35 cellular contexts compared by ENCODE assay signal in the genomic region with DNA sequence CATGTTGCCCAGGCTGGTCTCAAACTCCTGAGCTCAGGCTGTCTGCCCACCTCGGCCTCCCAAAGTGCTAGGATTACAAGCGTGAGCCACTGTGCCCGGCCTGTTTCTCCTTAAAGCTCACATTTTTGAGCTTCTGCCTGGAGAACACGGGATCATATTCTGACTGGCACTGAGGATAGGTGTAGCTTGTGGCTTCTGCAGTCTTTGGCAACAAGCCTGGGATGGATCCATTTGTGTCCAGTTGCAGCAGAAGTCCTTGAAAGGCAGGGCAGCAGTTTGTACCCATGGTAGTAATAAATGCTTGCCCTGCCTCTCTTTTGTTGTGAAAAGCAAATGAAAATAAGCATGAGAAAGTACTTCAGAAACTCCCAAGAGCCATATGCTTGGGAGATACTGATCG. TPM values are rescaled to one million over a fixed set of nuclear protein-coding genes. Genes with fewer than 3 reads are reported as not detected.
"Had no signal": no experiment of that assay in that cellular context is flagged by ENCODE, and none has a peak within 500 bp of the region (broad histone marks: within the 10 kb centered on the region; RNA-seq: fewer than 3 reads in every experiment).

No MANE protein-coding gene starts in this region.

- H3K9me3 ChIP-seq: ascending aorta, breast epithelium, colonic mucosa had no signal

- H3K4me1 Mint-ChIP-seq: endodermal cell had no signal

- H3K27ac ChIP-seq: ascending aorta, breast epithelium, cardiac muscle cell, colonic mucosa had no signal

- H3K36me3 ChIP-seq: ascending aorta, breast epithelium, cardiac muscle cell, colonic mucosa had no signal

- H3K27ac Mint-ChIP-seq: activated CD4-positive, alpha-beta memory T cell treated with anti-CD3 and anti-CD28 coated beads for 36 hours; activated CD4-positive, alpha-beta T cell treated with anti-CD3 and anti-CD28 coated beads for 36 hours; activated CD4-positive, alpha-beta T cell treated with anti-CD3 and anti-CD28 coated beads, Interleukin-2, amount 10 ng/mL, durations not matched to agents 24 days and 14 days; activated CD8-positive, alpha-beta memory T cell treated with anti-CD3 and anti-CD28 coated beads, Interleukin-2, amount 10 ng/mL, durations not matched to agents 7 days and 5 days; activated CD8-positive, alpha-beta T cell treated with anti-CD3 and anti-CD28 coated beads, Interleukin-2, amount 10 ng/mL, durations not matched to agents 7 days and 5 days; activated naive CD4-positive, alpha-beta T cell treated with anti-CD3 and anti-CD28 coated beads for 36 hours; activated naive CD4-positive, alpha-beta T cell treated with anti-CD3 and anti-CD28 coated beads, Interleukin-2, amount 50 U/mL, for 24 hours; activated naive CD8-positive, alpha-beta T cell treated with anti-CD3 and anti-CD28 coated beads for 36 hours; activated naive CD8-positive, alpha-beta T cell treated with anti-CD3 and anti-CD28 coated beads, Interleukin-2, amount 50 U/mL, for 24 hours; activated T-helper 1 cell treated with anti-CD3 and anti-CD28 coated beads, Interleukin-12 subunit alpha, Interleukin-12 subunit beta, Interleukin-2, Interleukin-4 antibody, amounts not matched to agents 30 ng/mL and 10 ng/mL and 1 ng/mL, durations not matched to agents 14 hours and 24 hours and 36 hours; activated T-helper 2 cell treated with anti-CD3 and anti-CD28 coated beads, Interferon-gamma antibody, Interleukin-2, Interleukin-4, amounts not matched to agents 10 μg/mL and 5 μg/mL and 100 μg/mL, durations not matched to agents 14 hours and 24 hours and 36 hours; endodermal cell; T-helper 17 cell; T-helper 2 cell treated with Interferon-gamma antibody and Interleukin-4, amounts not matched to agents 5 μg/mL and 100 μg/mL, for 36 hours had no signal

- H3K9me3 Mint-ChIP-seq: activated CD4-positive, alpha-beta memory T cell treated with anti-CD3 and anti-CD28 coated beads for 36 hours; activated CD4-positive, alpha-beta T cell treated with anti-CD3 and anti-CD28 coated beads, Interleukin-2, amount 10 ng/mL, durations not matched to agents 24 days and 14 days; activated naive CD4-positive, alpha-beta T cell treated with anti-CD3 and anti-CD28 coated beads for 36 hours; activated naive CD4-positive, alpha-beta T cell treated with anti-CD3 and anti-CD28 coated beads, Interleukin-2, amount 50 U/mL, for 24 hours; activated naive CD8-positive, alpha-beta T cell treated with anti-CD3 and anti-CD28 coated beads for 36 hours; activated naive CD8-positive, alpha-beta T cell treated with anti-CD3 and anti-CD28 coated beads, Interleukin-2, amount 50 U/mL, for 24 hours; activated T-helper 1 cell treated with anti-CD3 and anti-CD28 coated beads, Interleukin-12 subunit alpha, Interleukin-12 subunit beta, Interleukin-2, Interleukin-4 antibody, amounts not matched to agents 30 ng/mL and 10 ng/mL and 1 ng/mL, durations not matched to agents 14 hours and 24 hours and 36 hours; activated T-helper 2 cell treated with anti-CD3 and anti-CD28 coated beads, Interferon-gamma antibody, Interleukin-2, Interleukin-4, amounts not matched to agents 10 μg/mL and 5 μg/mL and 100 μg/mL, durations not matched to agents 14 hours and 24 hours and 36 hours; endodermal cell; T-helper 2 cell treated with Interferon-gamma antibody and Interleukin-4, amounts not matched to agents 5 μg/mL and 100 μg/mL, for 36 hours had no signal

- H3K4me1 ChIP-seq: breast epithelium, colonic mucosa had no signal

- H3K27me3 Mint-ChIP-seq: activated CD4-positive, alpha-beta memory T cell treated with anti-CD3 and anti-CD28 coated beads for 36 hours; activated CD4-positive, alpha-beta T cell treated with anti-CD3 and anti-CD28 coated beads for 36 hours; activated CD8-positive, alpha-beta memory T cell treated with anti-CD3 and anti-CD28 coated beads, Interleukin-2, amount 10 ng/mL, durations not matched to agents 7 days and 5 days; activated naive CD4-positive, alpha-beta T cell treated with anti-CD3 and anti-CD28 coated beads, Interleukin-2, amount 50 U/mL, for 24 hours; activated naive CD8-positive, alpha-beta T cell treated with anti-CD3 and anti-CD28 coated beads for 36 hours; activated naive CD8-positive, alpha-beta T cell treated with anti-CD3 and anti-CD28 coated beads, Interleukin-2, amount 50 U/mL, for 24 hours; T-helper 17 cell had no signal

- H3K4me3 Mint-ChIP-seq: activated CD4-positive, alpha-beta memory T cell treated with anti-CD3 and anti-CD28 coated beads for 36 hours; activated CD4-positive, alpha-beta T cell treated with anti-CD3 and anti-CD28 coated beads for 36 hours; activated CD4-positive, alpha-beta T cell treated with anti-CD3 and anti-CD28 coated beads, Interleukin-2, amount 10 ng/mL, durations not matched to agents 24 days and 14 days; activated CD8-positive, alpha-beta memory T cell treated with anti-CD3 and anti-CD28 coated beads, Interleukin-2, amount 10 ng/mL, durations not matched to agents 7 days and 5 days; activated CD8-positive, alpha-beta T cell treated with anti-CD3 and anti-CD28 coated beads, Interleukin-2, amount 10 ng/mL, durations not matched to agents 7 days and 5 days; activated naive CD4-positive, alpha-beta T cell treated with anti-CD3 and anti-CD28 coated beads for 36 hours; activated naive CD8-positive, alpha-beta T cell treated with anti-CD3 and anti-CD28 coated beads for 36 hours; activated naive CD8-positive, alpha-beta T cell treated with anti-CD3 and anti-CD28 coated beads, Interleukin-2, amount 50 U/mL, for 24 hours; activated T-helper 1 cell treated with anti-CD3 and anti-CD28 coated beads, Interleukin-12 subunit alpha, Interleukin-12 subunit beta, Interleukin-2, Interleukin-4 antibody, amounts not matched to agents 30 ng/mL and 10 ng/mL and 1 ng/mL, durations not matched to agents 14 hours and 24 hours and 36 hours; endodermal cell; T-helper 17 cell had no signal

- ATAC-seq: activated CD4-positive, alpha-beta T cell treated with anti-CD3 and anti-CD28 coated beads for 36 hours; activated CD8-positive, alpha-beta memory T cell treated with anti-CD3 and anti-CD28 coated beads, Interleukin-2, amount 10 ng/mL, durations not matched to agents 7 days and 5 days; activated CD8-positive, alpha-beta T cell treated with anti-CD3 and anti-CD28 coated beads, Interleukin-2, amount 10 ng/mL, durations not matched to agents 7 days and 5 days; activated naive CD8-positive, alpha-beta T cell treated with anti-CD3 and anti-CD28 coated beads, Interleukin-2, amount 50 U/mL, for 24 hours; esophagus mucosa; T-helper 17 cell had no signal

- H3K4me3 ChIP-seq: ascending aorta, breast epithelium, cardiac muscle cell, colonic mucosa, dorsolateral prefrontal cortex had no signal

- DNase-seq: activated CD4-positive, alpha-beta memory T cell treated with anti-CD3 and anti-CD28 coated beads for 36 hours; activated CD4-positive, alpha-beta T cell treated with anti-CD3 and anti-CD28 coated beads for 36 hours; activated CD4-positive, alpha-beta T cell treated with anti-CD3 and anti-CD28 coated beads, Interleukin-2, amount 10 ng/mL, durations not matched to agents 24 days and 14 days; activated CD4-positive, CD25-positive, alpha-beta regulatory T cell; activated CD4-positive, CD25-positive, alpha-beta regulatory T cell treated with anti-CD3 and anti-CD28 coated beads, Interleukin-2, amount 50 U/mL, for 72 hours; activated CD8-positive, alpha-beta memory T cell treated with anti-CD3 and anti-CD28 coated beads, Interleukin-2, amount 10 ng/mL, durations not matched to agents 7 days and 5 days; activated CD8-positive, alpha-beta memory T cell treated with anti-CD3 and anti-CD28 coated beads, Interleukin-2, amount 50 U/mL, for 4 hours; activated CD8-positive, alpha-beta T cell treated with anti-CD3 and anti-CD28 coated beads, Interleukin-2, amount 10 ng/mL, durations not matched to agents 7 days and 5 days; activated effector memory CD4-positive, alpha-beta T cell treated with anti-CD3 and anti-CD28 coated beads, Interleukin-2, amount 50 U/mL, for 16 hours; activated naive CD4-positive, alpha-beta T cell treated with anti-CD3 and anti-CD28 coated beads for 36 hours; activated naive CD8-positive, alpha-beta T cell treated with anti-CD3 and anti-CD28 coated beads for 36 hours; activated naive CD8-positive, alpha-beta T cell treated with anti-CD3 and anti-CD28 coated beads, Interleukin-2, amount 50 U/mL, for 24 hours; activated T-cell treated with anti-CD3 and anti-CD28 coated beads, Interleukin-2, amount 50 U/mL, for 1 hour; activated T-cell treated with anti-CD3 and anti-CD28 coated beads, Interleukin-2, amount 50 U/mL, for 48 hours; central memory CD4-positive, alpha-beta T cell; cerebellar nuclear complex; colonic mucosa; dorsolateral prefrontal cortex; effector memory CD4-positive, alpha-beta T cell; endodermal cell; foreskin fibroblast; head of caudate nucleus; T-helper 1 cell; T-helper 17 cell; T1000 had no signal

- H3K36me3 Mint-ChIP-seq: brain had no signal

- H3K27me3 ChIP-seq: ascending aorta, breast epithelium, cardiac muscle cell, colonic mucosa, dorsolateral prefrontal cortex had no signal

- FAIRE-seq: frontal cortex had no signal

RNA-seq across cellular contexts. Expression of gene VASN, which starts 47.8 kb away (rescaled TPM):
- total RNA-seq: activated CD4-positive, alpha-beta T cell treated with anti-CD3 and anti-CD28 coated beads for 36 hours; activated CD8-positive, alpha-beta memory T cell treated with anti-CD3 and anti-CD28 coated beads, Interleukin-2, amount 10 ng/mL, durations not matched to agents 7 days and 5 days; activated CD8-positive, alpha-beta T cell treated with anti-CD3 and anti-CD28 coated beads, Interleukin-2, amount 10 ng/mL, durations not matched to agents 7 days and 5 days; activated naive CD4-positive, alpha-beta T cell treated with anti-CD3 and anti-CD28 coated beads for 36 hours; activated T-helper 2 cell treated with anti-CD3 and anti-CD28 coated beads, Interferon-gamma antibody, Interleukin-2, Interleukin-4, amounts not matched to agents 10 μg/mL and 5 μg/mL and 100 μg/mL, durations not matched to agents 14 hours and 24 hours and 36 hours had no signal
